In the genomic region with DNA sequence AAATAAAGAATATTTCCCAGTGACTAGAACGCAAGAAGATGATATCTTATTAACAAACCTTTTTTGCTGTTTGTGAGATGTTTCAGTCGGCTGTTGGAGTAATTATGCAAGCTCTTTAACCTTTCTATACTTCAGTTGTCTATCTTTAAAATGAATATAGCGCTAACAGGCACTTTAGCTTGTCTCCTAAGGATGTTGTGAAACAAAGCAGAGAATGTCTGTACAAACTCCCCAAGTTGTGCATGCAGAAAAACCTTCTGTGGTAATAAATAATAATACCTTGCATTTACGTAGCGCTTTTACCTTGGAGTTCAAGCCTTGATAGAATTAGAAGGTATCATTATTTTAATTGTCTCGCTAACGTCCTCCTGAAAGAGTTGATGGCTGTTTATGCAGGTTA, we compare ENCODE assay signal across 9 cellular contexts. TPM values are rescaled to one million over a fixed set of nuclear protein-coding genes. Genes with fewer than 3 reads are reported as not detected.
DNase-seq lines count a peak whose midpoint lies in the region; ATAC-seq and TF ChIP-seq lines count a peak whose summit lies in the region.
"Had no signal": no experiment of that assay in that cellular context is flagged by ENCODE, and none has a peak within 500 bp of the region (broad histone marks: within the 10 kb centered on the region; RNA-seq: fewer than 3 reads in every experiment).

No MANE protein-coding gene starts in this region.

- intact Hi-C loops in PC-9 (cut with micrococcal nuclease; ENCODE audit: unreplicated experiment) = loop anchor here (5.0 kb wide), 1 partner anchor 35 kb away; no protein-coding TSS in a partner anchor
- intact Hi-C loops in sigmoid colon (cut with DNase I) = loop anchor here (10.0 kb wide), 1 partner anchor 688 kb away; no protein-coding TSS in a partner anchor
- intact Hi-C loops in left colon (cut with DNase I, micrococcal nuclease) = no loop called here

- TF ChIP-seq CTCF in PC-9 (conservative IDR thresholded peaks at IDR 0.05) (no peak), fibroblast of villous mesenchyme (IDR thresholded peaks at IDR 0.05; ENCODE audit: insufficient read depth, low read depth, low read length) (no peak), sigmoid colon (IDR thresholded peaks at IDR 0.05) (no peak)

- TF ChIP-seq POLR2A in sigmoid colon (IDR thresholded peaks at IDR 0.05) = no peak

- CTCF ChIA-PET in PC-9 (lab: Charles Lee) = interaction anchor here (0.5 to 1.0 kb wide), 3 partner anchors 144 to 445 kb away, joined by 4 to 10 read pairs (median 5); no protein-coding TSS in a partner anchor

- H3K36me3 ChIP-seq in H7 (replicated peaks; ENCODE audit: control insufficient read depth, insufficient read depth, low read length) = no peaks in the 10 kb centered on the region
- no peaks in the 10 kb centered on the region for H3K36me3 ChIP-seq in PC-9 (ENCODE audit: low read depth)
- no peaks in the 10 kb centered on the region for H3K36me3 ChIP-seq in sigmoid colon

- DNase-seq in H7 (no peak), PC-9 (no peak), fibroblast of villous mesenchyme (ENCODE audit: low read depth) (peak; percentile 13), sigmoid colon (no peak), AG20443 (ENCODE audit: low spot score) (no peak), left colon (no peak)
- no peak for DNase-seq in effector CD8-positive, alpha-beta T cell (lab: John Stamatoyannopoulos, UW)
- DNase-seq: cerebellar nuclear complex had no signal

- POLR2A ChIA-PET in PC-9 (lab: Charles Lee; ENCODE audit: unreplicated experiment) = interaction anchor here (0.6 kb wide), 1 partner anchor 30 kb away, joined by 27 read pairs; no protein-coding TSS in a partner anchor

- H4K20me1 ChIP-seq in PC-9 (ENCODE audit: insufficient read depth) = peaks cover 14% of the 10 kb centered on the region; the same call in 1 of the 2 replicates

- H3K4me3 ChIP-seq in H7 (ENCODE audit: insufficient read depth, low read depth, low read length) = peak overlapping the region; percentile 61
- H3K4me3 ChIP-seq in PC-9 = no peak overlapping the region
- no peak overlapping the region for H3K4me3 ChIP-seq in fibroblast of villous mesenchyme (ENCODE audit: low read depth, low read length)
- peak overlapping the region in 1 of 4 donors; percentile 96 for H3K4me3 ChIP-seq in sigmoid colon

- H3K9me3 ChIP-seq in PC-9 (ENCODE audit: insufficient read depth, low read depth) = no peaks in the 10 kb centered on the region
- H3K9me3 ChIP-seq in sigmoid colon = no peaks in the 10 kb centered on the region

- no peak for TF ChIP-seq EP300 in sigmoid colon (IDR thresholded peaks at IDR 0.05)

- no peak overlapping the region for H2AFZ ChIP-seq in PC-9

- H3K4me2 ChIP-seq in PC-9 = peak overlapping the region; percentile 4; the same call in 1 of the 2 replicates

- H3K9me2 ChIP-seq in PC-9 (ENCODE audit: insufficient read depth) = no peaks in the 10 kb centered on the region

- BruUV-seq in PC-9 (replicated peaks; lab: Mats Ljungman, UMichigan) = no TSS peak

- no peak overlapping the region for H3K27ac ChIP-seq in PC-9
- H3K27ac ChIP-seq in sigmoid colon = peak overlapping the region; percentile 94 to 99 (median 96)

- H3F3A ChIP-seq in PC-9 (ENCODE audit: insufficient read depth, low read depth) = peaks cover 32% of the 10 kb centered on the region; the same call in 1 of the 2 replicates

- H3K27me3 ChIP-seq in H7 (ENCODE audit: control insufficient read depth, insufficient read depth, low read length) = peaks cover 2% of the 10 kb centered on the region; the same call in 1 of the 2 replicates
- H3K27me3 ChIP-seq in PC-9 (ENCODE audit: insufficient read depth, low read depth) = no peaks in the 10 kb centered on the region
- no peaks in the 10 kb centered on the region for H3K27me3 ChIP-seq in sigmoid colon

- H3K4me1 ChIP-seq in PC-9 (replicated peaks; ENCODE audit: insufficient read depth) = peaks cover 11% of the 10 kb centered on the region
- peaks cover 0 to 27% (median 22%) of the 10 kb centered on the region in 4 donors for H3K4me1 ChIP-seq in sigmoid colon

- ATAC-seq in GM21367 (IDR thresholded peaks at IDR 0.05; ENCODE audit: unreplicated experiment) = no peak
- no peak for ATAC-seq in left colon

- 82 to 83% methylated on average over 7 of the region's 7 CpGs for WGBS in sigmoid colon, 2 donors

- H3K79me2 ChIP-seq in PC-9 (ENCODE audit: low read depth) = peaks cover 29% of the 10 kb centered on the region

RNA-seq across cellular contexts. Expression of a gene that starts 1.9 kb away (rescaled TPM):
- total RNA-seq in H7 (2014; rRNA removed; shearing (Covaris generic)) = 29.2 and 36.2 TPM in 2 replicates
- total RNA-seq in PC-9 (2021) = 117 and 120 TPM in 2 replicates
- total RNA-seq in fibroblast of villous mesenchyme = 50.5 and 52.8 TPM in 2 replicates
- 10 to 100 TPM; 25.0 to 67.3 (median 35.7) TPM for total RNA-seq in sigmoid colon
- 10 to 100 TPM; 15.6 to 51.5 (median 20.8) TPM for polyA plus RNA-seq in sigmoid colon
- total RNA-seq in left colon = 10 to 100 TPM; 62.3 to 71.9 TPM

Comparison
In these comparisons a context has a peak if more than half of its experiments do, and no peak if none do; other contexts are left out.
1. intact Hi-C loops: an anchor here in PC-9 (5.0 kb wide) and sigmoid colon (10.0 kb wide); none called in left colon.